Comparison of ENCODE assay signal across 11 cellular contexts in the genomic region with DNA sequence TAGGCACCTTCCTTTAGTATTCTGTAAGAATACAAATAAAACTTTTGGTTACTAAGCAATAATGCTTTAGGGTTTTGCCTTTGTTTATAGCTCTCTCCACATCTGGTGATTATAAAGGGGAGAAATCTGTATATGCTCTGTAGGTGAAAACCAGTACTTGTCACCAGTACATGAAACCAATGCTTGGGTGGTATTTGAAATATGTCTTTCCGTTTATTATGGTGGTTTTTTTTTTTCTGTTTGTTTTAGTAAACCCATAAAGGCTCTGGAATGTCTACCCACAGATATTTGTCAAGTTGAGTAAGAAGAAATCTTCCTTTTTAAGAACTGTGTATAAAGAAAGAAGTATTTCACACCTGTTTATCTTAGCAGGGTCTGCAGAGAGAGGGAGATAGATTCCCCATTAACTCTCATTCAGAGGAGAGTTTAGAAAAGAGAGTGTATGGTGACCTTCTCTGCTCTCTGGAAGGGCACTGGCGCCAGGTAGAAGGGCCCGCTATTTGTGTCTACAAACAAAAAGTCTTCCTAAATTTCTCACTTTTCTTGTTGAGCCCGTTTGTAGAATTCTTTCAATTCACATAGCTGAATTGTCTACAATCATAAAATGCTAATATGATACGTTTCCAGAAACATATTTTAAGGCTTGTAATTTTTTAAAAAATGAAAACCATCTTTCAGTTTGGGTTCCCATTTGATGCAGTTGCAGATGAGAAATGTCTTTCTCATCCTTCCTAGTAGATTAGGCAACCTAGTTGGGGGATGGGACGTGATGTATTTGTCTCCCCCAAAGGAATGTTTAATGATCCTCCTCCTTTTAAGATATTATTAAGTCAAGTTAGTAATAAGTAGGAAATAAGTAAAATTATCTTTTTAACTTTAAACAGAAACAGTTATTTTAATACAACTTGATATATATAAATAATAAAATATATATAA. TPM values are rescaled to one million over a fixed set of nuclear protein-coding genes. Genes with fewer than 3 reads are reported as not detected.
DNase-seq lines count a peak whose midpoint lies in the region; ATAC-seq and TF ChIP-seq lines count a peak whose summit lies in the region.
"Had no signal": no experiment of that assay in that cellular context is flagged by ENCODE, and none has a peak within 500 bp of the region (broad histone marks: within the 10 kb centered on the region; RNA-seq: fewer than 3 reads in every experiment).

No MANE protein-coding gene starts in this region.

- H3K4me3 ChIP-seq in AG10803 (ENCODE audit: low read length) (no peak overlapping the region), endodermal cell (ENCODE audit: low read length) (peak overlapping the region; percentile 4)
- H3K4me3 ChIP-seq: thyroid gland had no signal

- no peak overlapping the region for H3K9ac ChIP-seq in endodermal cell (ENCODE audit: extremely low read depth, low read length, poor library complexity, severe bottlenecking)

- no peak overlapping the region for H3K27ac ChIP-seq in endodermal cell (ENCODE audit: low read depth, low read length)

- no peak for ATAC-seq in activated CD4-positive, alpha-beta T cell treated with anti-CD3 and anti-CD28 coated beads for 36 hours

- H3K4me3 Mint-ChIP-seq in endodermal cell, result no peak overlapping the region
- no peak overlapping the region for H3K4me3 Mint-ChIP-seq in activated CD4-positive, alpha-beta T cell treated with anti-CD3 and anti-CD28 coated beads for 36 hours
- no peak overlapping the region for H3K4me3 Mint-ChIP-seq in activated T-helper 2 cell treated with anti-CD3 and anti-CD28 coated beads, Interferon-gamma antibody, Interleukin-2, Interleukin-4, amounts not matched to agents 10 μg/mL and 5 μg/mL and 100 μg/mL, durations not matched to agents 14 hours and 24 hours and 36 hours (ENCODE audit: low read depth)

- WGBS in endodermal cell (ENCODE audit: insufficient coverage in 1 of 2, insufficient read length in 1 of 2), 2 experiments, result 89 to 92% methylated on average over 3 to 6 of the region's 6 CpGs

- peaks cover 38% of the 10 kb centered on the region for H3K9me3 Mint-ChIP-seq in endodermal cell
- no peaks in the 10 kb centered on the region for H3K9me3 Mint-ChIP-seq in activated CD4-positive, alpha-beta T cell treated with anti-CD3 and anti-CD28 coated beads for 36 hours (ENCODE audit: low read depth)
- H3K9me3 Mint-ChIP-seq in activated T-helper 2 cell treated with anti-CD3 and anti-CD28 coated beads, Interferon-gamma antibody, Interleukin-2, Interleukin-4, amounts not matched to agents 10 μg/mL and 5 μg/mL and 100 μg/mL, durations not matched to agents 14 hours and 24 hours and 36 hours, result peaks cover 17% of the 10 kb centered on the region

- H3K27me3 ChIP-seq in endodermal cell (ENCODE audit: control insufficient read depth, insufficient read depth, low read length, poor library complexity, severe bottlenecking), result no peaks in the 10 kb centered on the region
- H3K27me3 ChIP-seq: thyroid gland had no signal

- H3K4me1 Mint-ChIP-seq in endodermal cell, result peaks cover 18% of the 10 kb centered on the region
- H3K4me1 Mint-ChIP-seq in activated CD4-positive, alpha-beta T cell treated with anti-CD3 and anti-CD28 coated beads for 36 hours, result no peaks in the 10 kb centered on the region
- H3K4me1 Mint-ChIP-seq in activated T-helper 2 cell treated with anti-CD3 and anti-CD28 coated beads, Interferon-gamma antibody, Interleukin-2, Interleukin-4, amounts not matched to agents 10 μg/mL and 5 μg/mL and 100 μg/mL, durations not matched to agents 14 hours and 24 hours and 36 hours (ENCODE audit: low read depth), result peaks cover 11% of the 10 kb centered on the region

- POLR2A ChIA-PET in activated CD4-positive, alpha-beta T cell treated with anti-CD3 and anti-CD28 coated beads for 36 hours (lab: Charles Lee), result no interaction called here

- no peaks in the 10 kb centered on the region for H3K36me3 ChIP-seq in endodermal cell (ENCODE audit: control insufficient read depth, insufficient read depth, low read length)
- H3K36me3 ChIP-seq: thyroid gland had no signal

- H3K27me3 Mint-ChIP-seq in endodermal cell (ENCODE audit: insufficient read depth), result no peaks in the 10 kb centered on the region
- peaks cover 11% of the 10 kb centered on the region for H3K27me3 Mint-ChIP-seq in activated CD4-positive, alpha-beta T cell treated with anti-CD3 and anti-CD28 coated beads for 36 hours
- peaks cover 10% of the 10 kb centered on the region for H3K27me3 Mint-ChIP-seq in activated T-helper 2 cell treated with anti-CD3 and anti-CD28 coated beads, Interferon-gamma antibody, Interleukin-2, Interleukin-4, amounts not matched to agents 10 μg/mL and 5 μg/mL and 100 μg/mL, durations not matched to agents 14 hours and 24 hours and 36 hours (ENCODE audit: low read depth)

- peaks cover 26% of the 10 kb centered on the region for H3K36me3 Mint-ChIP-seq in endodermal cell (ENCODE audit: low read depth)
- no peaks in the 10 kb centered on the region for H3K36me3 Mint-ChIP-seq in activated CD4-positive, alpha-beta T cell treated with anti-CD3 and anti-CD28 coated beads for 36 hours (ENCODE audit: low read depth)
- H3K36me3 Mint-ChIP-seq in activated T-helper 2 cell treated with anti-CD3 and anti-CD28 coated beads, Interferon-gamma antibody, Interleukin-2, Interleukin-4, amounts not matched to agents 10 μg/mL and 5 μg/mL and 100 μg/mL, durations not matched to agents 14 hours and 24 hours and 36 hours (ENCODE audit: low read depth), result peaks cover 19% of the 10 kb centered on the region

- TF ChIP-seq CTCF in AG10803 (conservative IDR thresholded peaks at IDR 0.05; ENCODE audit: low read length) (no peak), endodermal cell (conservative IDR thresholded peaks at IDR 0.05) (no peak)

- no peak overlapping the region for H3K27ac Mint-ChIP-seq in endodermal cell
- no peak overlapping the region for H3K27ac Mint-ChIP-seq in activated CD4-positive, alpha-beta T cell treated with anti-CD3 and anti-CD28 coated beads for 36 hours
- no peak overlapping the region for H3K27ac Mint-ChIP-seq in activated T-helper 2 cell treated with anti-CD3 and anti-CD28 coated beads, Interferon-gamma antibody, Interleukin-2, Interleukin-4, amounts not matched to agents 10 μg/mL and 5 μg/mL and 100 μg/mL, durations not matched to agents 14 hours and 24 hours and 36 hours

- CTCF ChIA-PET in activated CD4-positive, alpha-beta T cell treated with anti-CD3 and anti-CD28 coated beads for 36 hours (lab: Charles Lee), result no interaction called here

- intact Hi-C loops in activated CD4-positive, alpha-beta T cell treated with anti-CD3 and anti-CD28 coated beads for 36 hours (cut with DNase I, micrococcal nuclease), result no loop called here
- intact Hi-C loops in activated T-helper 2 cell treated with anti-CD3 and anti-CD28 coated beads, Interferon-gamma antibody, Interleukin-2, Interleukin-4, amounts not matched to agents 10 μg/mL and 5 μg/mL and 100 μg/mL, durations not matched to agents 14 hours and 24 hours and 36 hours (cut with micrococcal nuclease), result no loop called here

- DNase-seq in AG10803 (ENCODE audit: low read depth) (peak; percentile 91), LoVo (ENCODE audit: low spot score) (peak; percentile 67), endodermal cell (no peak), non-pigmented ciliary epithelial cell (ENCODE audit: low read depth) (peak; percentile 72), foreskin melanocyte (no peak)
- DNase-seq in activated CD4-positive, alpha-beta T cell treated with anti-CD3 and anti-CD28 coated beads for 36 hours, result no peak
- no peak for DNase-seq in activated T-helper 2 cell treated with anti-CD3 and anti-CD28 coated beads, Interferon-gamma antibody, Interleukin-2, Interleukin-4, amounts not matched to agents 10 μg/mL and 5 μg/mL and 100 μg/mL, durations not matched to agents 14 hours and 24 hours and 36 hours (ENCODE audit: low spot score)
- no peak for DNase-seq in activated CD4-positive, alpha-beta T cell treated with anti-CD3 and anti-CD28 coated beads, Interleukin-2, amount 50 U/mL, for 4 hours
- DNase-seq: activated CD4-positive, alpha-beta T cell treated with anti-CD3 and anti-CD28 coated beads for 48 hours; NCI-H1417; thyroid gland had no signal

- H3K4me1 ChIP-seq in endodermal cell (ENCODE audit: control insufficient read depth, insufficient read depth, low read length), result peaks cover 9% of the 10 kb centered on the region

- peaks cover 25% of the 10 kb centered on the region for H3K9me3 ChIP-seq in endodermal cell (ENCODE audit: control insufficient read depth, low read length)
- H3K9me3 ChIP-seq: thyroid gland had no signal

RNA-seq across cellular contexts. Expression of a gene that starts 33.9 kb away (rescaled TPM):
- 10 to 100 TPM; 29.4 to 29.9 TPM for total RNA-seq in endodermal cell
- 13.5 TPM for polyA plus RNA-seq in endodermal cell (2013, experiment 1 of 2)
- polyA plus RNA-seq in endodermal cell (2013, experiment 2 of 2), result 14.0 TPM
- 1 to 10 TPM; 8.1 to 8.4 TPM for total RNA-seq in activated CD4-positive, alpha-beta T cell treated with anti-CD3 and anti-CD28 coated beads for 36 hours
- 26.5 and 26.8 TPM in 2 replicates for total RNA-seq in activated T-helper 2 cell treated with anti-CD3 and anti-CD28 coated beads, Interferon-gamma antibody, Interleukin-2, Interleukin-4, amounts not matched to agents 10 μg/mL and 5 μg/mL and 100 μg/mL, durations not matched to agents 14 hours and 24 hours and 36 hours

Comparison
In these comparisons a context has a peak if more than half of its experiments do, and no peak if none do; other contexts are left out.
1. DNase-seq: peak in AG10803 (single experiment), LoVo (single experiment) and non-pigmented ciliary epithelial cell (single experiment); none in endodermal cell (single experiment), activated CD4-positive, alpha-beta T cell treated with anti-CD3 and anti-CD28 coated beads for 36 hours (single experiment), activated T-helper 2 cell treated with anti-CD3 and anti-CD28 coated beads, Interferon-gamma antibody, Interleukin-2, Interleukin-4, amounts not matched to agents 10 μg/mL and 5 μg/mL and 100 μg/mL, durations not matched to agents 14 hours and 24 hours and 36 hours (single experiment), activated CD4-positive, alpha-beta T cell treated with anti-CD3 and anti-CD28 coated beads, Interleukin-2, amount 50 U/mL, for 4 hours (0 of 2) and foreskin melanocyte (single experiment).